28 cellular contexts compared by ENCODE assay signal in genomic region chr2:24625728-24626484, GRCh38.
A peak's percentile ranks its signal among the peaks of the same experiment; 100 is the strongest.
DNase-seq lines count a peak whose midpoint lies in the region; ATAC-seq, FAIRE-seq and TF ChIP-seq lines count a peak whose summit lies in the region.
"Had no signal": no experiment of that assay in that cellular context is flagged by ENCODE, and none has a peak within 500 bp of the region (broad histone marks: within the 10 kb centered on the region; RNA-seq: fewer than 3 reads in every experiment).

No MANE protein-coding gene starts in this region.

- no peak overlapping the region for H2BK12ac ChIP-seq in mesenchymal stem cell (ENCODE audit: low read length in 2 of 2)

- no peak overlapping the region for H3K4me2 ChIP-seq in mesenchymal stem cell (ENCODE audit: low read length, poor library complexity, severe bottlenecking)
- H3K4me2 ChIP-seq: GM23338 had no signal

- H3K9ac ChIP-seq in mesenchymal stem cell (ENCODE audit: low read length) = no peak overlapping the region

- no peak for DNase-seq in activated T-cell treated with anti-CD3 and anti-CD28 coated beads, Interleukin-2, amount 50 U/mL, for 72 hours
- DNase-seq in activated T-cell treated with anti-CD3 and anti-CD28 coated beads, Interleukin-2, amount 50 U/mL, for 24 hours = no peak
- DNase-seq in NCI-H748 treated with DMSO at 0.1 percent for 48 hours (lab: John Stamatoyannopoulos, UW) = peak; percentile 15
- no peak for DNase-seq in glutamatergic neuron
- no peak for DNase-seq in pancreas
- no peak for DNase-seq in mesenchymal stem cell
- DNase-seq: activated CD4-positive, alpha-beta T cell treated with anti-CD3 and anti-CD28 coated beads for 36 hours; activated CD8-positive, alpha-beta memory T cell treated with anti-CD3 and anti-CD28 coated beads for 24 hours; activated naive CD4-positive, alpha-beta T cell treated with anti-CD3 and anti-CD28 coated beads for 36 hours; activated T-cell treated with anti-CD3 and anti-CD28 coated beads, Interleukin-2, amount 50 U/mL, for 1 hour; amygdala; BE2C; DMS53; MV-4-11; NCI-H1930; NCI-H446; spleen; stimulated activated CD4-positive, alpha-beta T cell treated with anti-CD3 and anti-CD28 coated beads, Interleukin-2, amount 100 ng/mL, for 48 hours; stimulated activated naive B cell treated with anti-CD40 and anti-IgM and Interleukin-4, amounts not matched to agents 10 μg/mL and 1 μg/mL and 100 μg/mL, for 72 hours had no signal

- H2AFZ ChIP-seq in mesenchymal stem cell (ENCODE audit: low read depth, low read length) = no peak overlapping the region
- H2AFZ ChIP-seq: GM23338 had no signal

- no peak overlapping the region for H2AK5ac ChIP-seq in mesenchymal stem cell (ENCODE audit: low read length, severe bottlenecking)

- H3K4me1 Mint-ChIP-seq in activated T-cell treated with anti-CD3 and anti-CD28 coated beads, Interleukin-2, amount 50 U/mL, for 72 hours (ENCODE audit: low read depth) = peaks cover 15% of the 10 kb centered on the region
- H3K4me1 Mint-ChIP-seq in activated T-cell treated with anti-CD3 and anti-CD28 coated beads, Interleukin-2, amount 50 U/mL, for 24 hours (ENCODE audit: low read depth) = peaks cover 47% of the 10 kb centered on the region
- peaks cover 14% of the 10 kb centered on the region for H3K4me1 Mint-ChIP-seq in glutamatergic neuron (ENCODE audit: low read depth, unreplicated experiment)

- no peak overlapping the region for H2BK15ac ChIP-seq in mesenchymal stem cell (ENCODE audit: low read depth, poor library complexity, severe bottlenecking)

- FAIRE-seq in pancreas (lab: Jason Lieb, UNC) = no peak

- TF ChIP-seq CTCF in glutamatergic neuron (IDR thresholded peaks at IDR 0.05; ENCODE audit: partially characterized antibody, unreplicated experiment) (no peak), pancreas (IDR thresholded peaks at IDR 0.05) (no peak)

- H4K8ac ChIP-seq in mesenchymal stem cell (ENCODE audit: low read length) = no peak overlapping the region

- no peak overlapping the region for H4K91ac ChIP-seq in mesenchymal stem cell (ENCODE audit: low read length)

- no peak overlapping the region for H3K4me3 Mint-ChIP-seq in activated T-cell treated with anti-CD3 and anti-CD28 coated beads, Interleukin-2, amount 50 U/mL, for 72 hours
- no peak overlapping the region for H3K4me3 Mint-ChIP-seq in activated T-cell treated with anti-CD3 and anti-CD28 coated beads, Interleukin-2, amount 50 U/mL, for 24 hours
- H3K4me3 Mint-ChIP-seq in glutamatergic neuron (ENCODE audit: unreplicated experiment) = no peak overlapping the region
- H3K4me3 Mint-ChIP-seq: activated CD4-positive, alpha-beta T cell treated with anti-CD3 and anti-CD28 coated beads for 36 hours; activated naive CD4-positive, alpha-beta T cell treated with anti-CD3 and anti-CD28 coated beads for 36 hours; GM23338; stimulated activated naive B cell treated with anti-CD40 and anti-IgM and Interleukin-4, amounts not matched to agents 10 μg/mL and 1 μg/mL and 100 μg/mL, for 72 hours; T-helper 1 cell treated with Interleukin-12 subunit alpha and Interleukin-12 subunit beta and Interleukin-4 antibody, amounts not matched to agents 30 μg/mL and 1 μg/mL, for 36 hours had no signal

- H3K4me1 ChIP-seq in pancreas (peaks cover 8 to 16% (median 10%) of the 10 kb centered on the region in 3 donors), mesenchymal stem cell (ENCODE audit: control insufficient read depth, insufficient read depth, low read depth, low read length) (no peaks in the 10 kb centered on the region)
- H3K4me1 ChIP-seq: BE2C, SJSA1 had no signal

- H3K79me1 ChIP-seq in mesenchymal stem cell (replicated peaks; ENCODE audit: low read length, poor library complexity, severe bottlenecking) = peaks cover 16% of the 10 kb centered on the region

- 40 to 41% methylated on average over 3 of the region's 3 CpGs for WGBS in pancreas, 2 donors
- 88% methylated on average over 2 of the region's 3 CpGs for WGBS in mesenchymal stem cell

- H3K18ac ChIP-seq in mesenchymal stem cell (ENCODE audit: low read depth in 1 of 2, low read length in 2 of 2) = no peak overlapping the region

- H3K27me3 Mint-ChIP-seq in activated T-cell treated with anti-CD3 and anti-CD28 coated beads, Interleukin-2, amount 50 U/mL, for 72 hours (ENCODE audit: low read depth) = no peaks in the 10 kb centered on the region
- H3K27me3 Mint-ChIP-seq in activated T-cell treated with anti-CD3 and anti-CD28 coated beads, Interleukin-2, amount 50 U/mL, for 24 hours = no peaks in the 10 kb centered on the region
- no peaks in the 10 kb centered on the region for H3K27me3 Mint-ChIP-seq in glutamatergic neuron (ENCODE audit: unreplicated experiment)
- H3K27me3 Mint-ChIP-seq: activated CD4-positive, alpha-beta T cell treated with anti-CD3 and anti-CD28 coated beads for 36 hours; stimulated activated naive B cell treated with anti-CD40 and anti-IgM and Interleukin-4, amounts not matched to agents 10 μg/mL and 1 μg/mL and 100 μg/mL, for 72 hours had no signal

- ATAC-seq in activated T-cell treated with anti-CD3 and anti-CD28 coated beads, Interleukin-2, amount 50 U/mL, for 72 hours (replicated peaks in 1 of 2) = no peak
- ATAC-seq in pancreas = peak in 3 of 4 donors; percentile 68 to 88 (median 83)
- ATAC-seq in GM18867 (IDR thresholded peaks at IDR 0.05; ENCODE audit: unreplicated experiment) = no peak
- no peak for ATAC-seq in GM18907 (IDR thresholded peaks at IDR 0.05; ENCODE audit: unreplicated experiment)
- ATAC-seq: activated CD4-positive, alpha-beta T cell treated with anti-CD3 and anti-CD28 coated beads for 36 hours; GM23338; Panc1; stimulated activated naive B cell treated with anti-CD40 and anti-IgM and Interleukin-4, amounts not matched to agents 10 μg/mL and 1 μg/mL and 100 μg/mL, for 72 hours had no signal

- no peak overlapping the region for H3K4me3 ChIP-seq in pancreas
- no peak overlapping the region for H3K4me3 ChIP-seq in mesenchymal stem cell (ENCODE audit: insufficient read depth in 1 of 2, low read depth in 1 of 2, low read length in 2 of 2)
- H3K4me3 ChIP-seq: cardiac muscle cell, GM23338, SJSA1, spleen, suprapubic skin, vagina had no signal

- H3K36me3 Mint-ChIP-seq in activated T-cell treated with anti-CD3 and anti-CD28 coated beads, Interleukin-2, amount 50 U/mL, for 72 hours (ENCODE audit: insufficient read depth in 2 of 2) = peaks cover 0 to 3% of the 10 kb centered on the region in 2 donors
- no peaks in the 10 kb centered on the region for H3K36me3 Mint-ChIP-seq in activated T-cell treated with anti-CD3 and anti-CD28 coated beads, Interleukin-2, amount 50 U/mL, for 24 hours (ENCODE audit: low read depth)
- no peaks in the 10 kb centered on the region for H3K36me3 Mint-ChIP-seq in glutamatergic neuron (ENCODE audit: unreplicated experiment)

- H2BK5ac ChIP-seq in mesenchymal stem cell (ENCODE audit: low read depth, low read length, poor library complexity, severe bottlenecking) = no peak overlapping the region

- H3K9me3 ChIP-seq in pancreas (no peaks in the 10 kb centered on the region), mesenchymal stem cell (ENCODE audit: control insufficient read depth, low read length) (no peaks in the 10 kb centered on the region)
- H3K9me3 ChIP-seq: BE2C, SJSA1, spleen, suprapubic skin, vagina had no signal

- no peak overlapping the region for H2BK120ac ChIP-seq in mesenchymal stem cell (ENCODE audit: low read depth, low read length)

- peaks cover 1% of the 10 kb centered on the region in 2 donors for H3K9me3 Mint-ChIP-seq in activated T-cell treated with anti-CD3 and anti-CD28 coated beads, Interleukin-2, amount 50 U/mL, for 72 hours
- no peaks in the 10 kb centered on the region for H3K9me3 Mint-ChIP-seq in activated T-cell treated with anti-CD3 and anti-CD28 coated beads, Interleukin-2, amount 50 U/mL, for 24 hours
- H3K9me3 Mint-ChIP-seq in glutamatergic neuron (ENCODE audit: unreplicated experiment) = no peaks in the 10 kb centered on the region
- H3K9me3 Mint-ChIP-seq: activated naive CD4-positive, alpha-beta T cell treated with anti-CD3 and anti-CD28 coated beads for 36 hours; GM23338; stimulated activated naive B cell treated with anti-CD40 and anti-IgM and Interleukin-4, amounts not matched to agents 10 μg/mL and 1 μg/mL and 100 μg/mL, for 72 hours; T-helper 1 cell treated with Interleukin-12 subunit alpha and Interleukin-12 subunit beta and Interleukin-4 antibody, amounts not matched to agents 30 μg/mL and 1 μg/mL, for 36 hours had no signal

- no peaks in the 10 kb centered on the region for H3K36me3 ChIP-seq in pancreas
- no peaks in the 10 kb centered on the region for H3K36me3 ChIP-seq in mesenchymal stem cell (ENCODE audit: control insufficient read depth in 1 of 2, insufficient read depth in 2 of 2, low read depth in 1 of 2, low read length in 2 of 2)
- H3K36me3 ChIP-seq: BE2C, cardiac muscle cell, SJSA1, spleen, suprapubic skin, vagina had no signal

- intact Hi-C loops in pancreas (cut with DNase I) = no loop called here

- H3K4ac ChIP-seq in mesenchymal stem cell (ENCODE audit: low read depth in 1 of 2, low read length in 2 of 2) = no peak overlapping the region

- no peak overlapping the region for H3K23ac ChIP-seq in mesenchymal stem cell (ENCODE audit: low read length in 2 of 2)

- H3K27me3 ChIP-seq in pancreas = no peaks in the 10 kb centered on the region
- no peaks in the 10 kb centered on the region for H3K27me3 ChIP-seq in mesenchymal stem cell (ENCODE audit: control insufficient read depth in 1 of 2, insufficient read depth in 1 of 2, low read length in 2 of 2)
- H3K27me3 ChIP-seq: BE2C, cardiac muscle cell, SJSA1, spleen, suprapubic skin, vagina had no signal

- no peak overlapping the region for H3K27ac ChIP-seq in pancreas
- H3K27ac ChIP-seq in mesenchymal stem cell (ENCODE audit: low read length, poor library complexity, severe bottlenecking) = no peak overlapping the region
- H3K27ac ChIP-seq: cardiac muscle cell, SJSA1, spleen, suprapubic skin, vagina had no signal

- no peak overlapping the region for H3K14ac ChIP-seq in mesenchymal stem cell (ENCODE audit: low read length in 2 of 2)

- peak overlapping the region; percentile 65 for H3K27ac Mint-ChIP-seq in activated T-cell treated with anti-CD3 and anti-CD28 coated beads, Interleukin-2, amount 50 U/mL, for 72 hours
- no peak overlapping the region for H3K27ac Mint-ChIP-seq in activated T-cell treated with anti-CD3 and anti-CD28 coated beads, Interleukin-2, amount 50 U/mL, for 24 hours
- peak overlapping the region; percentile 9 for H3K27ac Mint-ChIP-seq in glutamatergic neuron (ENCODE audit: unreplicated experiment)
- H3K27ac Mint-ChIP-seq: activated CD4-positive, alpha-beta T cell treated with anti-CD3 and anti-CD28 coated beads for 36 hours; activated naive CD4-positive, alpha-beta T cell treated with anti-CD3 and anti-CD28 coated beads for 36 hours; GM23338; stimulated activated naive B cell treated with anti-CD40 and anti-IgM and Interleukin-4, amounts not matched to agents 10 μg/mL and 1 μg/mL and 100 μg/mL, for 72 hours; T-helper 1 cell treated with Interleukin-12 subunit alpha and Interleukin-12 subunit beta and Interleukin-4 antibody, amounts not matched to agents 30 μg/mL and 1 μg/mL, for 36 hours had no signal

Comparison
In these comparisons a context has a peak if more than half of its experiments do, and no peak if none do; other contexts are left out.
1. ATAC-seq: peak in pancreas (3 of 4); none in activated T-cell treated with anti-CD3 and anti-CD28 coated beads, Interleukin-2, amount 50 U/mL, for 72 hours (0 of 2), GM18867 (single experiment) and GM18907 (single experiment).